8 cellular contexts compared by ENCODE assay signal in the genomic region with DNA sequence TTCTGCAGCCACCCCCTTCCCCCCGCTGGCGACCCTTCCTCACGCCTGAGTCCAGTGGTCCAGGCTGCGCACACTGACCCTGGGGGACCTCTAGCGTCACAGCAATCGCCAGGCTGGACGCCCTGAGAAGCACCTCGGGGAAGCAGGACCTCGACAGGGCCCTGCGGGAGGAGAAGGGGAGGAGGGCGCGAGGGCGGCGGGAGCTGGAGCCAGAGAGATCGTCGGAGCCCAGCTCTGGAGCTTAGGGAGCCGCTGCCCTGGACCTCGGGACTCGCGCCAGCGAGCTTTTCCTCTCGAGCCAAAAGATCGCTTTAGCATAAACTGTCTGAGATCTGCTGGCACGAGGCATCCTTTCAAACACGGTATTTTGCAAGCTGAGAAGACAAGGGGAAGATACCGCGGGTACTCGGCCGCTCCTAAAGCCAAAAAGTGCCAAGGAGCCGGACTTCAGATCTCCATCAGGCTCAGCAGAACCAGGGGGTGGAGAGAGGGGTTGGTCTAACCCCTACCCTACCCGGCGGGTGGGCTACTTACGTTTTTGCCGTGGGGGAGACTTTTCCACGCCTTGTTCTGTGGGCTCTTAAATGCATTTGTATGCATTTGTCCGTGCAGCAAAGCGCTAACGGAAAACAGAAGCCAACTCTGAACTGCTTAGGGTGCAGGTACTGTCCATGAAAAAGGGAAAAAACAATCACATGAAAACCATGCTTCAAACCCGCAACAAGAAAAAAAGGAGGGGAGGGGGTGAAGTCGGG. TPM values are rescaled to one million over a fixed set of nuclear protein-coding genes. Genes with fewer than 3 reads are reported as not detected.
DNase-seq lines count a peak whose midpoint lies in the region; ATAC-seq and TF ChIP-seq lines count a peak whose summit lies in the region.

No MANE protein-coding gene starts in this region.

- no peaks in the 10 kb centered on the region for H4K20me1 ChIP-seq in smooth muscle cell (ENCODE audit: low read depth)

- POLR2A ChIA-PET in activated CD4-positive, alpha-beta T cell treated with anti-CD3 and anti-CD28 coated beads for 36 hours (lab: Charles Lee): no interaction called here
- POLR2A ChIA-PET in activated CD4-positive, alpha-beta memory T cell treated with anti-CD3 and anti-CD28 coated beads for 36 hours (lab: Charles Lee): no interaction called here

- peaks cover 10% of the 10 kb centered on the region for H3F3A ChIP-seq in smooth muscle cell (ENCODE audit: low read depth)

- peak overlapping the region; percentile 93 for H3K4me2 ChIP-seq in smooth muscle cell

- H3K9me3 Mint-ChIP-seq in activated CD4-positive, alpha-beta T cell treated with anti-CD3 and anti-CD28 coated beads for 36 hours (ENCODE audit: low read depth): no peaks in the 10 kb centered on the region
- no peaks in the 10 kb centered on the region for H3K9me3 Mint-ChIP-seq in activated CD4-positive, alpha-beta memory T cell treated with anti-CD3 and anti-CD28 coated beads for 36 hours

- peak overlapping the region; percentile 43 to 60 for H3K4me3 ChIP-seq in ascending aorta
- peak overlapping the region; percentile 59 for H3K4me3 ChIP-seq in iPS-18c (ENCODE audit: insufficient read depth, low read depth, low read length)
- peak overlapping the region; percentile 41 for H3K4me3 ChIP-seq in smooth muscle cell

- no peaks in the 10 kb centered on the region for H3K36me3 ChIP-seq in ascending aorta
- H3K36me3 ChIP-seq in smooth muscle cell (ENCODE audit: low read depth): no peaks in the 10 kb centered on the region

- peak overlapping the region; percentile 0 for H3K9ac ChIP-seq in smooth muscle cell (ENCODE audit: low read depth)

- H3K36me3 Mint-ChIP-seq in activated CD4-positive, alpha-beta T cell treated with anti-CD3 and anti-CD28 coated beads for 36 hours (ENCODE audit: low read depth): no peaks in the 10 kb centered on the region
- H3K36me3 Mint-ChIP-seq in activated CD4-positive, alpha-beta memory T cell treated with anti-CD3 and anti-CD28 coated beads for 36 hours: no peaks in the 10 kb centered on the region

- H3K79me2 ChIP-seq in smooth muscle cell (ENCODE audit: low read depth): no peaks in the 10 kb centered on the region

- peaks cover 10% of the 10 kb centered on the region for H3K4me1 Mint-ChIP-seq in activated CD4-positive, alpha-beta T cell treated with anti-CD3 and anti-CD28 coated beads for 36 hours
- H3K4me1 Mint-ChIP-seq in activated CD4-positive, alpha-beta memory T cell treated with anti-CD3 and anti-CD28 coated beads for 36 hours (ENCODE audit: low read depth): peaks cover 4% of the 10 kb centered on the region

- no peaks in the 10 kb centered on the region for H3K9me3 ChIP-seq in ascending aorta
- peaks cover 7% of the 10 kb centered on the region for H3K9me3 ChIP-seq in iPS-18c (ENCODE audit: control insufficient read depth, insufficient read depth, low read length)
- H3K9me3 ChIP-seq in smooth muscle cell (replicated peaks; ENCODE audit: low read depth): no peaks in the 10 kb centered on the region

- no peak for TF ChIP-seq CTCF in ascending aorta (IDR thresholded peaks at IDR 0.05)
- no peak for TF ChIP-seq CTCF in smooth muscle cell (IDR thresholded peaks at IDR 0.05; ENCODE audit: borderline replicate concordance, insufficient read depth, poor library complexity, severe bottlenecking)

- intact Hi-C loops in activated CD4-positive, alpha-beta T cell treated with anti-CD3 and anti-CD28 coated beads for 36 hours (cut with DNase I, micrococcal nuclease): loop anchor here in 1 of 2 experiments (5.0 kb wide), 1 partner anchor 436 kb away; no protein-coding TSS in a partner anchor
- intact Hi-C loops in ascending aorta (cut with DNase I): no loop called here
- intact Hi-C loops in activated CD4-positive, alpha-beta memory T cell treated with anti-CD3 and anti-CD28 coated beads for 36 hours (cut with micrococcal nuclease): no loop called here

- no peak overlapping the region for H3K27ac Mint-ChIP-seq in activated CD4-positive, alpha-beta T cell treated with anti-CD3 and anti-CD28 coated beads for 36 hours
- no peak overlapping the region for H3K27ac Mint-ChIP-seq in activated CD4-positive, alpha-beta memory T cell treated with anti-CD3 and anti-CD28 coated beads for 36 hours

- peak overlapping the region; percentile 15 for H3K4me3 Mint-ChIP-seq in activated CD4-positive, alpha-beta T cell treated with anti-CD3 and anti-CD28 coated beads for 36 hours
- no peak overlapping the region for H3K4me3 Mint-ChIP-seq in activated CD4-positive, alpha-beta memory T cell treated with anti-CD3 and anti-CD28 coated beads for 36 hours

- CTCF ChIA-PET in activated CD4-positive, alpha-beta T cell treated with anti-CD3 and anti-CD28 coated beads for 36 hours (lab: Charles Lee): interaction anchor here (0.7 kb wide), 1 partner anchor 148 kb away, joined by 5 read pairs; no protein-coding TSS in a partner anchor
- CTCF ChIA-PET in activated CD4-positive, alpha-beta memory T cell treated with anti-CD3 and anti-CD28 coated beads for 36 hours (lab: Charles Lee): no interaction called here

- no peak for ATAC-seq in activated CD4-positive, alpha-beta T cell treated with anti-CD3 and anti-CD28 coated beads for 36 hours
- no peak for ATAC-seq in HG03378 (IDR thresholded peaks at IDR 0.05; ENCODE audit: unreplicated experiment)

- peak; percentile 8 for DNase-seq in activated CD4-positive, alpha-beta T cell treated with anti-CD3 and anti-CD28 coated beads for 36 hours
- DNase-seq in activated CD4-positive, alpha-beta T cell treated with anti-CD3 and anti-CD28 coated beads for 1 hour: no peak
- DNase-seq in ascending aorta (ENCODE audit: low spot score in 2 of 2) (peak in 1 of 2 donors; percentile 62), smooth muscle cell (lab: John Stamatoyannopoulos, UW; ENCODE audit: unreplicated experiment) (peak; percentile 21)
- no peak for DNase-seq in effector CD4-positive, alpha-beta T cell
- DNase-seq in activated CD4-positive, alpha-beta memory T cell treated with anti-CD3 and anti-CD28 coated beads for 36 hours: no peak

- no peak overlapping the region for H3K27ac ChIP-seq in ascending aorta
- peak overlapping the region; percentile 19 for H3K27ac ChIP-seq in smooth muscle cell (ENCODE audit: low read depth)

- H3K27me3 ChIP-seq in ascending aorta (no peaks in the 10 kb centered on the region), smooth muscle cell (ENCODE audit: low read depth) (peaks cover 1% of the 10 kb centered on the region)

- peak overlapping the region; percentile 38 for H2AFZ ChIP-seq in smooth muscle cell (ENCODE audit: low read depth)

- 1% methylated on average over 39 of the region's 40 CpGs for WGBS in smooth muscle cell (ENCODE audit: low lambda C conversion rate)

- H3K27me3 Mint-ChIP-seq in activated CD4-positive, alpha-beta T cell treated with anti-CD3 and anti-CD28 coated beads for 36 hours: peaks cover 43% of the 10 kb centered on the region
- H3K27me3 Mint-ChIP-seq in activated CD4-positive, alpha-beta memory T cell treated with anti-CD3 and anti-CD28 coated beads for 36 hours: peaks cover 26% of the 10 kb centered on the region

- peaks cover 0 to 4% of the 10 kb centered on the region in 2 donors for H3K4me1 ChIP-seq in ascending aorta
- peaks cover 24% of the 10 kb centered on the region for H3K4me1 ChIP-seq in smooth muscle cell (ENCODE audit: low read depth)

RNA-seq across cellular contexts. Expression of a gene that starts 0.6 kb away (rescaled TPM):
- not detected for total RNA-seq in activated CD4-positive, alpha-beta T cell treated with anti-CD3 and anti-CD28 coated beads for 36 hours
- total RNA-seq in ascending aorta (0.11 TPM), smooth muscle cell (3.2 and 4.9 TPM in 2 replicates)
- 1.5 and 1.7 TPM in 2 replicates for polyA plus RNA-seq in smooth muscle cell
- total RNA-seq in activated CD4-positive, alpha-beta memory T cell treated with anti-CD3 and anti-CD28 coated beads for 36 hours: not detected

Comparison
In these comparisons a context has a peak if more than half of its experiments do, and no peak if none do; other contexts are left out.
1. DNase-seq: peak in activated CD4-positive, alpha-beta T cell treated with anti-CD3 and anti-CD28 coated beads for 36 hours (single experiment) and smooth muscle cell (single experiment); none in activated CD4-positive, alpha-beta T cell treated with anti-CD3 and anti-CD28 coated beads for 1 hour (single experiment), effector CD4-positive, alpha-beta T cell (single experiment) and activated CD4-positive, alpha-beta memory T cell treated with anti-CD3 and anti-CD28 coated beads for 36 hours (single experiment).
2. Peak in every context shown above with its lines, with median percentiles within 50 percentile points of each other: H3K4me3 ChIP-seq.